Comparison of ENCODE assay signal across 1 cellular context in genomic region chr19:13934785-13935109, GRCh38.
TF ChIP-seq lines count a peak whose summit lies in the region.

No MANE protein-coding gene starts in this region.

TF ChIP-seq in WTC11, 78 proteins besides CTCF, POLR2A, EP300 and RAD21 (continued from another document):
- TF ChIP-seq ZBTB43 (CRISPR knock-in tag; IDR thresholded peaks at IDR 0.05) = peak; percentile 95; the same call in 1 of the 2 replicates
